ENCODE assay signal across 13 cellular contexts in genomic region chr16:75653926-75654325, GRCh38. TPM values are rescaled to one million over a fixed set of nuclear protein-coding genes. Genes with fewer than 3 reads are reported as not detected.
A peak's percentile ranks its signal among the peaks of the same experiment; 100 is the strongest.
DNase-seq lines count a peak whose midpoint lies in the region; ATAC-seq and TF ChIP-seq lines count a peak whose summit lies in the region.
"Had no signal": no experiment of that assay in that cellular context is flagged by ENCODE, and none has a peak within 500 bp of the region (broad histone marks: within the 10 kb centered on the region; RNA-seq: fewer than 3 reads in every experiment).

No MANE protein-coding gene starts in this region.

- no peak overlapping the region for H3K4me3 ChIP-seq in AG04450 (ENCODE audit: low read depth, low read length)

- H3K4me3 Mint-ChIP-seq in activated T-helper 17 cell treated with anti-CD3 and anti-CD28 coated beads, Interleukin-2, amount 50 U/mL, for 72 hours = peak overlapping the region; percentile 99
- H3K4me3 Mint-ChIP-seq: type B pancreatic cell had no signal

- no peak for ATAC-seq in activated T-helper 17 cell treated with anti-CD3 and anti-CD28 coated beads, Interleukin-2, amount 50 U/mL, for 72 hours (replicated peaks)
- no peak for ATAC-seq in GM18873 (IDR thresholded peaks at IDR 0.05; ENCODE audit: low FRiP score, unreplicated experiment)

- CTCF ChIA-PET in AG04450 (lab: Charles Lee) = interaction anchor here (0.6 to 1.4 kb wide), 2 partner anchors 110 to 197 kb away, joined by 4 to 5 read pairs; no protein-coding TSS in a partner anchor
- CTCF ChIA-PET in GM10248 (lab: Yijun Ruan, JAX) = interaction anchor here (1.5 kb wide), 1 partner anchor 110 kb away, joined by 5 read pairs; no protein-coding TSS in a partner anchor

- H3K27ac Mint-ChIP-seq in activated T-helper 17 cell treated with anti-CD3 and anti-CD28 coated beads, Interleukin-2, amount 50 U/mL, for 72 hours = peak overlapping the region; percentile 97
- H3K27ac Mint-ChIP-seq: type B pancreatic cell had no signal

- no peaks in the 10 kb centered on the region for H3K27me3 ChIP-seq in AG04450 (ENCODE audit: control insufficient read depth, insufficient read depth, low read length)

- peak overlapping the region; percentile 43 for H3K27ac ChIP-seq in AG04450 (ENCODE audit: low read depth, low read length)
- H3K27ac ChIP-seq: C4-2B, epithelial cell of prostate had no signal

- DNase-seq in AG04450 (ENCODE audit: low read depth, low spot score) (peak; percentile 11), GM03348 (ENCODE audit: low spot score) (peak; percentile 75), hepatic stellate cell (ENCODE audit: low spot score) (peak; percentile 59), GM10248 (ENCODE audit: extremely low spot score) (no peak), cerebellar cortex (ENCODE audit: low spot score) (no peak), DMS153 treated with DMSO at 0.1 percent for 48 hours (lab: John Stamatoyannopoulos, UW; ENCODE audit: unreplicated experiment) (no peak)
- DNase-seq: NCI-H1105, SHP77 treated with DMSO at 0.1 percent for 48 hours had no signal

- peaks cover 22% of the 10 kb centered on the region for H3K4me1 Mint-ChIP-seq in activated T-helper 17 cell treated with anti-CD3 and anti-CD28 coated beads, Interleukin-2, amount 50 U/mL, for 72 hours

- peaks cover 97% of the 10 kb centered on the region for H3K36me3 Mint-ChIP-seq in activated T-helper 17 cell treated with anti-CD3 and anti-CD28 coated beads, Interleukin-2, amount 50 U/mL, for 72 hours (ENCODE audit: low read depth)

- no peaks in the 10 kb centered on the region for H3K9me3 Mint-ChIP-seq in activated T-helper 17 cell treated with anti-CD3 and anti-CD28 coated beads, Interleukin-2, amount 50 U/mL, for 72 hours
- H3K9me3 Mint-ChIP-seq: type B pancreatic cell had no signal

- POLR2A ChIA-PET in AG04450 (lab: Yijun Ruan, JAX) (no interaction called here), GM10248 (lab: Yijun Ruan, JAX) (no interaction called here)

- no peaks in the 10 kb centered on the region for H3K9me3 ChIP-seq in AG04450 (ENCODE audit: control insufficient read depth, insufficient read depth, low read length)

- H3K27me3 Mint-ChIP-seq in activated T-helper 17 cell treated with anti-CD3 and anti-CD28 coated beads, Interleukin-2, amount 50 U/mL, for 72 hours = no peaks in the 10 kb centered on the region
- H3K27me3 Mint-ChIP-seq: type B pancreatic cell had no signal

- TF ChIP-seq CTCF in AG04450 (IDR thresholded peaks at IDR 0.05; ENCODE audit: low read depth, low read length) = no peak
- no peak for TF ChIP-seq CTCF in GM10248 (IDR thresholded peaks at IDR 0.05; ENCODE audit: control extremely low read depth, extremely low read depth, low read depth, missing control alignments)

RNA-seq across cellular contexts. Expression of gene TERF2IP, which starts 6.4 kb away (rescaled TPM):
- 41.4 and 59.5 TPM in 2 replicates for polyA plus RNA-seq in AG04450 (2011; rRNA removed)
- polyA minus RNA-seq in AG04450 (2011; rRNA and poly(A)+ RNA removed) = 8.8 and 12.2 TPM in 2 replicates
- 10 to 100 TPM; 56.7 to 67.1 TPM for total RNA-seq in activated T-helper 17 cell treated with anti-CD3 and anti-CD28 coated beads, Interleukin-2, amount 50 U/mL, for 72 hours

RNA-seq across cellular contexts. Expression of gene KARS1, which starts 6.5 kb away (rescaled TPM):
- polyA plus RNA-seq in AG04450 (2011; rRNA removed) = 190 and 203 TPM in 2 replicates
- polyA minus RNA-seq in AG04450 (2011; rRNA and poly(A)+ RNA removed) = 84.9 and 101 TPM in 2 replicates
- total RNA-seq in activated T-helper 17 cell treated with anti-CD3 and anti-CD28 coated beads, Interleukin-2, amount 50 U/mL, for 72 hours = 100 to 1,000 TPM; 153 to 269 TPM

RNA-seq across cellular contexts. Expression of gene CPHXL2, which starts 22.9 kb away (rescaled TPM):
- not detected in 2 replicates for polyA plus RNA-seq in AG04450 (2011; rRNA removed)
- polyA minus RNA-seq in AG04450 (2011; rRNA and poly(A)+ RNA removed) = not detected in 2 replicates
- total RNA-seq in activated T-helper 17 cell treated with anti-CD3 and anti-CD28 coated beads, Interleukin-2, amount 50 U/mL, for 72 hours = not detected

RNA-seq across cellular contexts. Expression of gene ADAT1, which starts 30.8 kb away (rescaled TPM):
- polyA plus RNA-seq in AG04450 (2011; rRNA removed) = 32.2 and 32.5 TPM in 2 replicates
- 24.2 and 31.7 TPM in 2 replicates for polyA minus RNA-seq in AG04450 (2011; rRNA and poly(A)+ RNA removed)
- total RNA-seq in activated T-helper 17 cell treated with anti-CD3 and anti-CD28 coated beads, Interleukin-2, amount 50 U/mL, for 72 hours = 10 to 100 TPM; 25.6 to 48.9 TPM

RNA-seq across cellular contexts. Expression of gene DUXB, which starts 47.3 kb away (rescaled TPM):
- not detected in 2 replicates for polyA plus RNA-seq in AG04450 (2011; rRNA removed)
- not detected in 2 replicates for polyA minus RNA-seq in AG04450 (2011; rRNA and poly(A)+ RNA removed)
- not detected for total RNA-seq in activated T-helper 17 cell treated with anti-CD3 and anti-CD28 coated beads, Interleukin-2, amount 50 U/mL, for 72 hours

Comparison
In these comparisons a context has a peak if more than half of its experiments do, and no peak if none do; other contexts are left out.
1. DNase-seq: peak in AG04450 (single experiment), GM03348 (single experiment) and hepatic stellate cell (single experiment); none in GM10248 (single experiment), cerebellar cortex (single experiment) and DMS153 treated with DMSO at 0.1 percent for 48 hours (single experiment).